In the genomic region with DNA sequence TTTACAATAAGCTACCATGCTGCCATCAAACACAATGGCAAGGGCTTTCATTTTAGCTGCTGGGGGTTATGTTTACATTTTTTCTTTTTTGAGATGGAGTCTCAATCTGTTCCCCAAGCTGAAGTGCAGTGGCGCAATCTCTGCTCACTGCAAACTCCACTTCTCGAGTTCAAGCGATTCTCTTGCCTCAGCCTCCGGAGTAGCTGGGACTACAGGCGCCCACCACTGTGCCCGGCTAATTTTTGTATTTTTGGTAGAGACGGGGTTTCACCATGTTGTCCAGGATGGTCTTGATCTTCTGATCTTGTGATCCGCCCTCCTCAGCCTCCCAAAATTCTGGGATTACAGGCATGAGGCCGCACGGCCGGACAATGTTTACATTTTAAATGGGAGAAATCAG, we compare ENCODE assay signal across 8 cellular contexts. TPM values are rescaled to one million over a fixed set of nuclear protein-coding genes. Genes with fewer than 3 reads are reported as not detected.
DNase-seq lines count a peak whose midpoint lies in the region; ATAC-seq and TF ChIP-seq lines count a peak whose summit lies in the region.
"Not testable (repeated sequence)": the region's sequence is repeated elsewhere in the genome, so short reads cannot be mapped to it uniquely, and the experiment has no call there.

No MANE protein-coding gene starts in this region.

- not testable (repeated sequence) for H3K9me2 ChIP-seq in PC-9 (ENCODE audit: insufficient read depth)

- H3K36me3 ChIP-seq in A673 (ENCODE audit: insufficient read depth, low read length, poor library complexity, severe bottlenecking) (peaks cover 57% of the 10 kb centered on the region), H7 (replicated peaks; ENCODE audit: control insufficient read depth, insufficient read depth, low read length) (peaks cover 26% of the 10 kb centered on the region), PC-9 (ENCODE audit: low read depth) (peaks cover 20% of the 10 kb centered on the region; the same call in 1 of the 2 replicates), muscle layer of duodenum (ENCODE audit: control insufficient read depth in 1 of 2, insufficient read depth in 2 of 2, low read length in 2 of 2) (peaks cover 35 to 48% of the 10 kb centered on the region in 2 donors), skeletal muscle satellite cell (ENCODE audit: insufficient read depth, low read length) (peaks cover 49% of the 10 kb centered on the region)

- CTCF ChIA-PET in A673 (lab: Charles Lee) (interaction anchor here (0.6 kb wide), 1 partner anchor 1075 kb away, joined by 4 read pairs; no protein-coding TSS in a partner anchor), PC-9 (lab: Charles Lee) (interaction anchor here (0.6 to 0.7 kb wide), 4 partner anchors 24 to 346 kb away, joined by 3 to 9 read pairs (median 8); no protein-coding TSS in a partner anchor)

- not testable (repeated sequence) for H3K9me3 ChIP-seq in A673 (ENCODE audit: low read depth, low read length, poor library complexity, severe bottlenecking); PC-9 (ENCODE audit: insufficient read depth, low read depth); muscle layer of duodenum (ENCODE audit: control insufficient read depth in 1 of 2, low read length in 2 of 2); skeletal muscle satellite cell (replicated peaks; ENCODE audit: low read length)

- H3K4me1 ChIP-seq in A673 (ENCODE audit: insufficient read depth, low read length, poor library complexity, severe bottlenecking) (peaks cover 14% of the 10 kb centered on the region), PC-9 (replicated peaks; ENCODE audit: insufficient read depth) (peaks cover 19% of the 10 kb centered on the region), muscle layer of duodenum (ENCODE audit: control insufficient read depth in 1 of 2, insufficient read depth in 2 of 2, low read length in 2 of 2) (peaks cover 8 to 22% of the 10 kb centered on the region in 2 donors), skeletal muscle satellite cell (ENCODE audit: control insufficient read depth, insufficient read depth, low read length) (peaks cover 13% of the 10 kb centered on the region)

- peak overlapping the region; percentile 61 for H3K4me3 ChIP-seq in A673 (ENCODE audit: low read depth, low read length, poor library complexity, severe bottlenecking)
- peak overlapping the region; percentile 94 for H3K4me3 ChIP-seq in H7 (ENCODE audit: insufficient read depth, low read depth, low read length)
- peak overlapping the region; percentile 94 for H3K4me3 ChIP-seq in PC-9
- peak overlapping the region; percentile 79 to 92 for H3K4me3 ChIP-seq in muscle layer of duodenum (ENCODE audit: low read depth in 1 of 2, low read length in 2 of 2)
- H3K4me3 ChIP-seq in skeletal muscle satellite cell (ENCODE audit: low read length): peak overlapping the region; percentile 84

- H4K20me1 ChIP-seq in PC-9 (ENCODE audit: insufficient read depth): peaks cover 34% of the 10 kb centered on the region

- peaks cover 37% of the 10 kb centered on the region for H3F3A ChIP-seq in PC-9 (ENCODE audit: insufficient read depth, low read depth)

- not testable (repeated sequence) for H3K27me3 Mint-ChIP-seq in activated T-cell treated with anti-CD3 and anti-CD28 coated beads, Interleukin-2, amount 50 U/mL, for 4 hours (ENCODE audit: low read depth); central memory CD8-positive, alpha-beta T cell

- peaks cover 33% of the 10 kb centered on the region for H3K79me2 ChIP-seq in PC-9 (ENCODE audit: low read depth)

- H3K27ac ChIP-seq in A673 (ENCODE audit: low read depth, low read length, poor library complexity, severe bottlenecking); PC-9: not testable (repeated sequence)
- H3K27ac ChIP-seq in muscle layer of duodenum (ENCODE audit: low read length): peak overlapping the region; percentile 39

- intact Hi-C loops in A673 (cut with micrococcal nuclease; ENCODE audit: unreplicated experiment): not testable (repeated sequence)
- intact Hi-C loops in PC-9 (cut with micrococcal nuclease; ENCODE audit: unreplicated experiment): loop anchor here (5.0 kb wide), 2 partner anchors 67 to 303 kb away; a partner anchor contains a TSS
- intact Hi-C loops in cardiac septum (cut with DNase I): loop anchor here (2.0 to 5.0 kb wide), 3 partner anchors 14 to 148 kb away; a partner anchor contains a TSS

- peak overlapping the region; percentile 89 for H3K4me3 Mint-ChIP-seq in activated T-cell treated with anti-CD3 and anti-CD28 coated beads, Interleukin-2, amount 50 U/mL, for 4 hours
- peak overlapping the region; percentile 93 for H3K4me3 Mint-ChIP-seq in central memory CD8-positive, alpha-beta T cell

- TF ChIP-seq CTCF in A673 (conservative IDR thresholded peaks at IDR 0.05; ENCODE audit: low read depth, low read length); PC-9 (conservative IDR thresholded peaks at IDR 0.05): not testable (repeated sequence)

- not testable (repeated sequence) for H2AFZ ChIP-seq in PC-9

- not testable (repeated sequence) for BruUV-seq in A673 (replicated peaks; lab: Mats Ljungman, UMichigan); PC-9 (replicated peaks; lab: Mats Ljungman, UMichigan)

- not testable (repeated sequence) for ATAC-seq in activated T-cell treated with anti-CD3 and anti-CD28 coated beads, Interleukin-2, amount 50 U/mL, for 4 hours; central memory CD8-positive, alpha-beta T cell (replicated peaks; ENCODE audit: extremely low read depth, poor library complexity, severe bottlenecking)

- peaks cover 31% of the 10 kb centered on the region for H3K4me1 Mint-ChIP-seq in activated T-cell treated with anti-CD3 and anti-CD28 coated beads, Interleukin-2, amount 50 U/mL, for 4 hours (ENCODE audit: low read depth)
- peaks cover 35% of the 10 kb centered on the region for H3K4me1 Mint-ChIP-seq in central memory CD8-positive, alpha-beta T cell

- H3K27ac Mint-ChIP-seq in central memory CD8-positive, alpha-beta T cell (ENCODE audit: low read depth): peak overlapping the region; percentile 92

- H3K9ac ChIP-seq in skeletal muscle satellite cell (ENCODE audit: low read depth, low read length): peak overlapping the region; percentile 86

- H3K36me3 Mint-ChIP-seq in activated T-cell treated with anti-CD3 and anti-CD28 coated beads, Interleukin-2, amount 50 U/mL, for 4 hours (ENCODE audit: insufficient read depth): peaks cover 51% of the 10 kb centered on the region
- peaks cover 40% of the 10 kb centered on the region for H3K36me3 Mint-ChIP-seq in central memory CD8-positive, alpha-beta T cell (ENCODE audit: insufficient read depth)

- POLR2A ChIA-PET in A673 (lab: Charles Lee; ENCODE audit: low non-redundant PET): not testable (repeated sequence)
- POLR2A ChIA-PET in PC-9 (lab: Charles Lee; ENCODE audit: unreplicated experiment): interaction anchor here (0.6 to 0.7 kb wide), 3 partner anchors 98 to 305 kb away, joined by 3 to 4 read pairs (median 3); no protein-coding TSS in a partner anchor

- H3K9me3 Mint-ChIP-seq in activated T-cell treated with anti-CD3 and anti-CD28 coated beads, Interleukin-2, amount 50 U/mL, for 4 hours; central memory CD8-positive, alpha-beta T cell: not testable (repeated sequence)

- H3K4me2 ChIP-seq in PC-9 (peak overlapping the region; percentile 88), skeletal muscle satellite cell (ENCODE audit: low read length) (peak overlapping the region; percentile 97)

- not testable (repeated sequence) for DNase-seq in A673 (ENCODE audit: low spot score); H7; PC-9; activated T-cell treated with anti-CD3 and anti-CD28 coated beads, Interleukin-2, amount 50 U/mL, for 4 hours; central memory CD8-positive, alpha-beta T cell (ENCODE audit: low spot score in 2 of 2)
- DNase-seq in cardiac septum (ENCODE audit: low spot score): peak; percentile 9

- H3K27me3 ChIP-seq in A673 (replicated peaks; ENCODE audit: insufficient read depth, low read depth, low read length, poor library complexity); H7 (ENCODE audit: control insufficient read depth, insufficient read depth, low read length); PC-9 (ENCODE audit: insufficient read depth, low read depth); muscle layer of duodenum (ENCODE audit: low read depth, low read length); skeletal muscle satellite cell (ENCODE audit: control insufficient read depth, insufficient read depth, low read length): not testable (repeated sequence)

RNA-seq across cellular contexts. Expression of a gene that starts 1.1 kb away (rescaled TPM):
- total RNA-seq in A673 (2021): 34.7 and 36.6 TPM in 2 replicates
- total RNA-seq in H7 (2014; rRNA removed; shearing (Covaris generic)): 42.0 and 45.2 TPM in 2 replicates
- total RNA-seq in PC-9 (2021): 21.2 and 29.8 TPM in 2 replicates
- 10 to 100 TPM; 56.0 to 61.7 (median 58.5) TPM for total RNA-seq in activated T-cell treated with anti-CD3 and anti-CD28 coated beads, Interleukin-2, amount 50 U/mL, for 4 hours
- total RNA-seq in cardiac septum: 14.2 TPM
- total RNA-seq in skeletal muscle satellite cell (2012; rRNA removed): 7.0 and 9.4 TPM in 2 replicates

RNA-seq across cellular contexts. Expression of a gene that starts 13.0 kb away (rescaled TPM):
- total RNA-seq in A673 (2021) (46.2 and 49.6 TPM in 2 replicates), PC-9 (2021) (38.2 and 38.7 TPM in 2 replicates), cardiac septum (20.2 TPM)
- total RNA-seq in H7 (2014; rRNA removed; shearing (Covaris generic)): 61.0 and 64.6 TPM in 2 replicates
- 10 to 100 TPM; 52.8 to 58.6 (median 55.3) TPM for total RNA-seq in activated T-cell treated with anti-CD3 and anti-CD28 coated beads, Interleukin-2, amount 50 U/mL, for 4 hours
- 12.9 TPM in 2 replicates for total RNA-seq in skeletal muscle satellite cell (2012; rRNA removed)

RNA-seq across cellular contexts. Expression of a gene that starts 13.1 kb away (rescaled TPM):
- 1,920 and 1,940 TPM in 2 replicates for total RNA-seq in A673 (2021)
- 2,813 and 2,948 TPM in 2 replicates for total RNA-seq in H7 (2014; rRNA removed; shearing (Covaris generic))
- total RNA-seq in PC-9 (2021): 2,381 and 2,937 TPM in 2 replicates
- total RNA-seq in activated T-cell treated with anti-CD3 and anti-CD28 coated beads, Interleukin-2, amount 50 U/mL, for 4 hours: 1,000 to 10,000 TPM; 3,573 to 3,630 (median 3,625) TPM
- total RNA-seq in cardiac septum: 761 TPM
- 2,335 and 3,334 TPM in 2 replicates for total RNA-seq in skeletal muscle satellite cell (2012; rRNA removed)

RNA-seq across cellular contexts. Expression of a gene that starts 21.4 kb away (rescaled TPM):
- total RNA-seq in A673 (2021) (41.6 and 53.3 TPM in 2 replicates), PC-9 (2021) (57.7 and 69.1 TPM in 2 replicates), cardiac septum (58.7 TPM)
- total RNA-seq in H7 (2014; rRNA removed; shearing (Covaris generic)): 30.6 and 31.8 TPM in 2 replicates
- total RNA-seq in activated T-cell treated with anti-CD3 and anti-CD28 coated beads, Interleukin-2, amount 50 U/mL, for 4 hours: 10 to 100 TPM; 24.1 to 37.1 (median 30.6) TPM
- total RNA-seq in skeletal muscle satellite cell (2012; rRNA removed): 15.1 and 15.5 TPM in 2 replicates

RNA-seq across cellular contexts. Expression of a gene that starts 21.5 kb away (rescaled TPM):
- 35.0 and 42.0 TPM in 2 replicates for total RNA-seq in A673 (2021)
- total RNA-seq in H7 (2014; rRNA removed; shearing (Covaris generic)): 25.8 and 28.1 TPM in 2 replicates
- total RNA-seq in PC-9 (2021): 18.1 and 28.6 TPM in 2 replicates
- total RNA-seq in activated T-cell treated with anti-CD3 and anti-CD28 coated beads, Interleukin-2, amount 50 U/mL, for 4 hours: 10 to 100 TPM; 48.0 to 64.1 (median 57.9) TPM
- 12.5 TPM for total RNA-seq in cardiac septum
- 16.7 and 24.5 TPM in 2 replicates for total RNA-seq in skeletal muscle satellite cell (2012; rRNA removed)
